Comparison of ENCODE assay signal across 15 cellular contexts in genomic region chr9:111959960-111960359, GRCh38.
A peak's percentile ranks its signal among the peaks of the same experiment; 100 is the strongest.
DNase-seq lines count a peak whose midpoint lies in the region; ATAC-seq, FAIRE-seq and TF ChIP-seq lines count a peak whose summit lies in the region.
"Had no signal": no experiment of that assay in that cellular context is flagged by ENCODE, and none has a peak within 500 bp of the region (broad histone marks: within the 10 kb centered on the region; RNA-seq: fewer than 3 reads in every experiment).

No MANE protein-coding gene starts in this region.

- H3K27me3 Mint-ChIP-seq in WTC11 (ENCODE audit: low read depth), result no peaks in the 10 kb centered on the region
- peaks cover 10% of the 10 kb centered on the region for H3K27me3 Mint-ChIP-seq in activated CD4-positive, alpha-beta memory T cell treated with anti-CD3 and anti-CD28 coated beads for 36 hours

- BruUV-seq in HepG2 (replicated peaks; lab: Mats Ljungman, UMichigan), result no TSS peak

- POLR2A ChIA-PET in HepG2 (lab: Yijun Ruan, JAX), result interaction anchor here (1.6 kb wide), 1 partner anchor 63 kb away, joined by 5 read pairs; the partner anchor contains the start of gene UGCG
- POLR2A ChIA-PET in WTC11 (lab: Charles Lee), result no interaction called here
- POLR2A ChIA-PET in activated CD4-positive, alpha-beta memory T cell treated with anti-CD3 and anti-CD28 coated beads for 36 hours (lab: Charles Lee), result no interaction called here

- peaks cover 5% of the 10 kb centered on the region; the same call in 1 of the 2 replicates for H3K9me3 Mint-ChIP-seq in WTC11
- H3K9me3 Mint-ChIP-seq in activated CD4-positive, alpha-beta memory T cell treated with anti-CD3 and anti-CD28 coated beads for 36 hours, result no peaks in the 10 kb centered on the region
- H3K9me3 Mint-ChIP-seq: activated T-cell treated with anti-CD3 and anti-CD28 coated beads, Interleukin-2, amount 50 U/mL, for 72 hours; endodermal cell had no signal

- TF ChIP-seq RAD21 in HepG2 (CRISPR knock-in tag; IDR thresholded peaks at IDR 0.05), result no peak

- in situ Hi-C loops in HepG2 (cut with HindIII; ENCODE audit: extremely low pct_ligation_motif_present, low pct_unique_long_range_greater_than_20kb), result loop anchor here (10.0 kb wide), 1 partner anchor 195 kb away; no protein-coding TSS in a partner anchor

- no peaks in the 10 kb centered on the region for H3K36me3 Mint-ChIP-seq in WTC11
- H3K36me3 Mint-ChIP-seq in activated CD4-positive, alpha-beta memory T cell treated with anti-CD3 and anti-CD28 coated beads for 36 hours, result no peaks in the 10 kb centered on the region

- no peak overlapping the region for H3K14ac ChIP-seq in mesenchymal stem cell (ENCODE audit: low read length in 2 of 2)

- H3K4me2 ChIP-seq in HepG2 (ENCODE audit: low read depth, low read length), result 0 out of 2 replicates have a peak overlapping the region, but pooled peaks have one; percentile 20
- H3K4me2 ChIP-seq in mesenchymal stem cell (ENCODE audit: low read length, poor library complexity, severe bottlenecking), result no peak overlapping the region

- H4K8ac ChIP-seq in mesenchymal stem cell (ENCODE audit: low read length), result no peak overlapping the region

- no peak overlapping the region for H3K27ac Mint-ChIP-seq in WTC11
- no peak overlapping the region for H3K27ac Mint-ChIP-seq in activated CD4-positive, alpha-beta memory T cell treated with anti-CD3 and anti-CD28 coated beads for 36 hours
- H3K27ac Mint-ChIP-seq: activated T-cell treated with anti-CD3 and anti-CD28 coated beads, Interleukin-2, amount 50 U/mL, for 72 hours; endodermal cell had no signal

- no peaks in the 10 kb centered on the region for H4K20me1 ChIP-seq in HepG2 (ENCODE audit: insufficient read depth, low read length)

- H2BK120ac ChIP-seq in mesenchymal stem cell (ENCODE audit: low read depth, low read length), result no peak overlapping the region

- H3K27me3 ChIP-seq in HepG2 (ENCODE audit: control insufficient read depth in 1 of 2, insufficient read depth in 2 of 2, low read length in 2 of 2), result no peaks in the 10 kb centered on the region
- H3K27me3 ChIP-seq in right lobe of liver, result no peaks in the 10 kb centered on the region
- H3K27me3 ChIP-seq in mesenchymal stem cell (ENCODE audit: control insufficient read depth in 1 of 2, insufficient read depth in 1 of 2, low read length in 2 of 2), result no peaks in the 10 kb centered on the region
- H3K27me3 ChIP-seq: tibial artery had no signal

- H4K91ac ChIP-seq in mesenchymal stem cell (ENCODE audit: low read length), result no peak overlapping the region

- H2BK12ac ChIP-seq in mesenchymal stem cell (ENCODE audit: low read length in 2 of 2), result peak overlapping the region in 1 of 2 experiments; percentile 45

- H2AK5ac ChIP-seq in mesenchymal stem cell (ENCODE audit: low read length, severe bottlenecking), result peak overlapping the region; percentile 88

- H3K27ac ChIP-seq in HepG2 (ENCODE audit: extremely low read length, insufficient read depth, low read length) (no peak overlapping the region), right lobe of liver (peak overlapping the region in 1 of 3 donors; percentile 44), mesenchymal stem cell (ENCODE audit: low read length, poor library complexity, severe bottlenecking) (peak overlapping the region; percentile 97)
- H3K27ac ChIP-seq: tibial artery had no signal

- H3K4me1 ChIP-seq in HepG2 (ENCODE audit: insufficient read depth, low read length), result peaks cover 22% of the 10 kb centered on the region
- H3K4me1 ChIP-seq in right lobe of liver, result peaks cover 0 to 10% (median 0%) of the 10 kb centered on the region in 4 donors
- H3K4me1 ChIP-seq in mesenchymal stem cell (ENCODE audit: control insufficient read depth, insufficient read depth, low read depth, low read length), result peaks cover 12% of the 10 kb centered on the region

- H2BK15ac ChIP-seq in mesenchymal stem cell (ENCODE audit: low read depth, poor library complexity, severe bottlenecking), result no peak overlapping the region

- TF ChIP-seq EP300 in HepG2 (IDR thresholded peaks at IDR 0.05; ENCODE audit: low read depth in 2 of 2, low read length in 2 of 2) (no peak), HepG2 (CRISPR knock-in tag; IDR thresholded peaks at IDR 0.05; ENCODE audit: borderline replicate concordance) (no peak)

- H3K36me3 ChIP-seq in HepG2 (replicated peaks in 1 of 2; ENCODE audit: control insufficient read depth in 1 of 2, insufficient read depth in 2 of 2, low read length in 2 of 2) (no peaks in the 10 kb centered on the region), right lobe of liver (no peaks in the 10 kb centered on the region), mesenchymal stem cell (ENCODE audit: control insufficient read depth in 1 of 2, insufficient read depth in 2 of 2, low read depth in 1 of 2, low read length in 2 of 2) (no peaks in the 10 kb centered on the region)
- H3K36me3 ChIP-seq: tibial artery had no signal

- FAIRE-seq in HepG2 (lab: Jason Lieb, UNC), result no peak

- H2BK5ac ChIP-seq in mesenchymal stem cell (ENCODE audit: low read depth, low read length, poor library complexity, severe bottlenecking), result peak overlapping the region; percentile 0

- no peak overlapping the region for H3K4me3 ChIP-seq in HepG2 (replicated peaks in 1 of 3; ENCODE audit: insufficient read depth in 1 of 3, low read depth in 2 of 3, low read length in 3 of 3)
- H3K4me3 ChIP-seq in right lobe of liver, result no peak overlapping the region
- no peak overlapping the region for H3K4me3 ChIP-seq in cardiac fibroblast (replicated peaks in 1 of 2; ENCODE audit: low read depth in 2 of 2, low read length in 2 of 2)
- H3K4me3 ChIP-seq in mesenchymal stem cell (ENCODE audit: insufficient read depth in 1 of 2, low read depth in 1 of 2, low read length in 2 of 2), result no peak overlapping the region
- H3K4me3 ChIP-seq: tibial artery had no signal

- no peak overlapping the region for H3K4ac ChIP-seq in mesenchymal stem cell (ENCODE audit: low read depth in 1 of 2, low read length in 2 of 2)

- H3K9me3 ChIP-seq in HepG2 (ENCODE audit: low read length) (no peaks in the 10 kb centered on the region), right lobe of liver (no peaks in the 10 kb centered on the region), mesenchymal stem cell (ENCODE audit: control insufficient read depth, low read length) (no peaks in the 10 kb centered on the region)
- H3K9me3 ChIP-seq: tibial artery had no signal

- no peak for ATAC-seq in HepG2
- no peak for ATAC-seq in right lobe of liver
- ATAC-seq in WTC11, result no peak
- ATAC-seq: activated CD4-positive, CD25-positive, alpha-beta regulatory T cell treated with anti-CD3 and anti-CD28 coated beads, Interleukin-2, amount 50 U/mL, for 24 hours; activated T-cell treated with anti-CD3 and anti-CD28 coated beads, Interleukin-2, amount 50 U/mL, for 72 hours had no signal

- CTCF ChIA-PET in HepG2 (lab: Yijun Ruan, JAX; ENCODE audit: low intra/inter-chr PET ratio, low total read pairs), result no interaction called here
- CTCF ChIA-PET in WTC11 (lab: Charles Lee), result interaction anchor here (1.4 kb wide), 1 partner anchor 24 kb away, joined by 3 read pairs; no protein-coding TSS in a partner anchor
- CTCF ChIA-PET in activated CD4-positive, alpha-beta memory T cell treated with anti-CD3 and anti-CD28 coated beads for 36 hours (lab: Charles Lee), result no interaction called here

- H3K4me3 Mint-ChIP-seq in WTC11, result no peak overlapping the region
- H3K4me3 Mint-ChIP-seq in activated CD4-positive, alpha-beta memory T cell treated with anti-CD3 and anti-CD28 coated beads for 36 hours, result no peak overlapping the region
- H3K4me3 Mint-ChIP-seq: activated T-cell treated with anti-CD3 and anti-CD28 coated beads, Interleukin-2, amount 50 U/mL, for 72 hours; endodermal cell had no signal

- no peak overlapping the region for H2AFZ ChIP-seq in HepG2 (ENCODE audit: low read length)
- H2AFZ ChIP-seq in mesenchymal stem cell (ENCODE audit: low read depth, low read length), result no peak overlapping the region

- no peak for TF ChIP-seq POLR2A in HepG2 (IDR thresholded peaks at IDR 0.05; ENCODE audit: insufficient read depth in 1 of 2, low read depth in 2 of 2, low read length in 2 of 2)
- no peak for TF ChIP-seq POLR2A in right lobe of liver (IDR thresholded peaks at IDR 0.05)

- WGBS in HepG2 (ENCODE audit: low lambda C conversion rate), result 40% methylated on average over 4 of the region's 5 CpGs
- no CpG with 5 or more reads among the region's 5 CpGs for WGBS in right lobe of liver (ENCODE audit: insufficient coverage, low coverage, low lambda C conversion rate, missing lambda C conversion rate)
- WGBS in mesenchymal stem cell, result 78% methylated on average over 4 of the region's 5 CpGs

- H3K23ac ChIP-seq in mesenchymal stem cell (ENCODE audit: low read length in 2 of 2), result no peak overlapping the region

- peaks cover 10% of the 10 kb centered on the region for H3K4me1 Mint-ChIP-seq in WTC11
- peaks cover 14% of the 10 kb centered on the region for H3K4me1 Mint-ChIP-seq in activated CD4-positive, alpha-beta memory T cell treated with anti-CD3 and anti-CD28 coated beads for 36 hours (ENCODE audit: low read depth)

- H3K79me1 ChIP-seq in mesenchymal stem cell (replicated peaks; ENCODE audit: low read length, poor library complexity, severe bottlenecking), result peaks cover 2% of the 10 kb centered on the region

- H3K79me2 ChIP-seq in HepG2 (ENCODE audit: insufficient read depth, low read length), result no peaks in the 10 kb centered on the region

- no peak for DNase-seq in HepG2 (ENCODE audit: low spot score)
- DNase-seq in right lobe of liver, result no peak
- peak; percentile 37 to 85 for DNase-seq in cardiac fibroblast (ENCODE audit: low read depth in 2 of 2)
- DNase-seq in mesenchymal stem cell, result no peak
- no peak for DNase-seq in activated CD4-positive, alpha-beta T cell treated with anti-CD3 and anti-CD28 coated beads for 1 hour
- no peak for DNase-seq in cerebellar nuclear complex (lab: John Stamatoyannopoulos, UW)
- no peak for DNase-seq in WTC11 (ENCODE audit: low spot score)
- DNase-seq in activated CD4-positive, alpha-beta memory T cell treated with anti-CD3 and anti-CD28 coated beads for 36 hours, result no peak
- DNase-seq: activated T-cell treated with anti-CD3 and anti-CD28 coated beads, Interleukin-2, amount 50 U/mL, for 72 hours; DMS79; endodermal cell; hippocampal formation; NCI-H2081 treated with DMSO at 0.1 percent for 48 hours had no signal

- no peak overlapping the region for H3K9ac ChIP-seq in HepG2 (ENCODE audit: insufficient read depth, low read depth, low read length)
- peak overlapping the region; percentile 53 for H3K9ac ChIP-seq in mesenchymal stem cell (ENCODE audit: low read length)

- no peak overlapping the region for H3K18ac ChIP-seq in mesenchymal stem cell (ENCODE audit: low read depth in 1 of 2, low read length in 2 of 2)

- intact Hi-C loops in HepG2 (cut with micrococcal nuclease; ENCODE audit: unreplicated experiment) (no loop called here), right lobe of liver (cut with DNase I) (no loop called here)
- intact Hi-C loops in activated CD4-positive, alpha-beta memory T cell treated with anti-CD3 and anti-CD28 coated beads for 36 hours (cut with micrococcal nuclease), result loop anchor here (2.0 to 5.0 kb wide), 4 partner anchors 43 to 77 kb away; partner anchors contain the start of gene UGCG

- TF ChIP-seq CTCF in HepG2 (CRISPR knock-in tag; IDR thresholded peaks at IDR 0.05) (no peak), right lobe of liver (IDR thresholded peaks at IDR 0.05) (no peak), cardiac fibroblast (IDR thresholded peaks at IDR 0.05; ENCODE audit: low read depth, low read length) (no peak), WTC11 (IDR thresholded peaks at IDR 0.05) (no peak)

TF ChIP-seq in WTC11, 78 proteins besides CTCF, POLR2A, EP300 and RAD21 (continues in another document):
- TF ChIP-seq KAT7 (CRISPR knock-in tag; IDR thresholded peaks at IDR 0.05; ENCODE audit: borderline replicate concordance), result no peak

Comparison
In these comparisons a context has a peak if more than half of its experiments do, and no peak if none do; other contexts are left out.
1. DNase-seq: peak in cardiac fibroblast (2 of 2); none in HepG2 (single experiment), right lobe of liver (0 of 3), mesenchymal stem cell (single experiment), activated CD4-positive, alpha-beta T cell treated with anti-CD3 and anti-CD28 coated beads for 1 hour (single experiment), cerebellar nuclear complex (0 of 2), WTC11 (single experiment) and activated CD4-positive, alpha-beta memory T cell treated with anti-CD3 and anti-CD28 coated beads for 36 hours (single experiment).